In the genomic region with DNA sequence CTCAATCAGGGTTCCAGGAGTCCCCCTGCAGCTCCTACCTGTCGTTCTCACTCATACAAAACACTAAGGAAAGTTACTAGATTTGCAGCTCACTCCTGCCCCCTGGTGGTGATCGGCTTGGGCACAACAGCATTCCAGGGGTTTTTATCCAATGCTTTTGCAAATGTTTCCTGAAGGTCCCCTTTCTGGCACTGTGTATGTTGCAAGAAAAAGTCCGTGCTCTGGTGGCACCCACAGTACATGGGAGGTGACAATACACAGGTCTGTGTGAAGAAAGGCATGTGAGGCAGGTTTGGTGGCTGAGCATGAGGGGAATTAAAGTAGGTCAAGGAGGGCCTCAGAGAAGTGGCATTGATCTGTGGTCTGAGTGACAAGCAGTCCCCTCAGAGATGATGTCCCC, we compare ENCODE assay signal across 1 cellular context.
A peak's percentile ranks its signal among the peaks of the same experiment; 100 is the strongest.
TF ChIP-seq lines count a peak whose summit lies in the region.

No MANE protein-coding gene starts in this region.

TF ChIP-seq in H1, 55 proteins besides CTCF, POLR2A, EP300 and RAD21:
- TF ChIP-seq NRF1 (IDR thresholded peaks at IDR 0.05; ENCODE audit: low read depth, low read length) (no peak), POLR2AphosphoS5 (IDR thresholded peaks at IDR 0.05; ENCODE audit: low read depth, low read length) (0 out of 2 replicates have a peak, but pooled peaks have one; percentile 2), TAF1 (IDR thresholded peaks at IDR 0.05; ENCODE audit: low read depth, low read length) (no peak), RNF2 (IDR thresholded peaks at IDR 0.05; ENCODE audit: borderline replicate concordance, low read depth, low read length, missing control alignments, poor library complexity, severe bottlenecking) (no peak), CHD2 (IDR thresholded peaks at IDR 0.05; ENCODE audit: low read length) (no peak), SP1 (IDR thresholded peaks at IDR 0.05; ENCODE audit: low read depth, low read length) (no peak), TEAD4 (IDR thresholded peaks at IDR 0.05; ENCODE audit: low read depth, low read length) (peak; percentile 97), JUND (IDR thresholded peaks at IDR 0.05; ENCODE audit: low read length) (no peak), GABPA (IDR thresholded peaks at IDR 0.05; ENCODE audit: borderline replicate concordance, insufficient read depth, low read length) (peak; percentile 50; the same call in 1 of the 2 replicates), BACH1 (IDR thresholded peaks at IDR 0.05; ENCODE audit: low read length) (no peak), NANOG (IDR thresholded peaks at IDR 0.05; ENCODE audit: insufficient read depth, low read depth, low read length, poor library complexity, severe bottlenecking) (no peak), BRCA1 (IDR thresholded peaks at IDR 0.05; ENCODE audit: low read depth, low read length) (no peak), ASH2L (IDR thresholded peaks at IDR 0.05; ENCODE audit: low read length) (no peak), CHD1 (IDR thresholded peaks at IDR 0.05; ENCODE audit: low read depth, low read length) (no peak), KDM4A (IDR thresholded peaks at IDR 0.05; ENCODE audit: low read depth, low read length, severe bottlenecking) (no peak), TBP (IDR thresholded peaks at IDR 0.05; ENCODE audit: low read depth, low read length) (no peak), HDAC2 (IDR thresholded peaks at IDR 0.05; ENCODE audit: borderline replicate concordance in 1 of 2, low read depth in 2 of 2, low read length in 2 of 2) (no peak), PHF8 (conservative IDR thresholded peaks at IDR 0.05; ENCODE audit: low read depth, low read length) (no peak), ZNF274 (IDR thresholded peaks at IDR 0.05; ENCODE audit: borderline replicate concordance, extremely low read depth, low read length) (no peak), CREB1 (IDR thresholded peaks at IDR 0.05) (no peak), SIN3A (conservative IDR thresholded peaks at IDR 0.05 in 1 of 2, IDR thresholded peaks at IDR 0.05 in 1 of 2; ENCODE audit: low read depth in 1 of 2, low read length in 2 of 2) (0 out of 4 replicates have a peak, but pooled peaks of 1 of the 2 experiments have one; percentile 34), CBX8 (IDR thresholded peaks at IDR 0.05; ENCODE audit: borderline replicate concordance, low read depth, low read length) (no peak), POU5F1 (IDR thresholded peaks at IDR 0.05; ENCODE audit: low read depth, low read length) (no peak), SUZ12 (IDR thresholded peaks at IDR 0.05; ENCODE audit: low read length) (no peak), SAP30 (IDR thresholded peaks at IDR 0.05; ENCODE audit: insufficient read depth, insufficient replicate concordance, low read length) (no peak), RBBP5 (IDR thresholded peaks at IDR 0.05; ENCODE audit: borderline replicate concordance, low read depth, low read length) (no peak), CTBP2 (IDR thresholded peaks at IDR 0.05; ENCODE audit: borderline replicate concordance, insufficient read depth, insufficient read length, low read length) (no peak)
- TF ChIP-seq, protein P1, sequence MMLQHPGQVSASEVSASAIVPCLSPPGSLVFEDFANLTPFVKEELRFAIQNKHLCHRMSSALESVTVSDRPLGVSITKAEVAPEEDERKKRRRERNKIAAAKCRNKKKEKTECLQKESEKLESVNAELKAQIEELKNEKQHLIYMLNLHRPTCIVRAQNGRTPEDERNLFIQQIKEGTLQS (IDR thresholded peaks at IDR 0.05; ENCODE audit: insufficient read depth, low read depth, low read length) = no peak
- TF ChIP-seq, protein P2, sequence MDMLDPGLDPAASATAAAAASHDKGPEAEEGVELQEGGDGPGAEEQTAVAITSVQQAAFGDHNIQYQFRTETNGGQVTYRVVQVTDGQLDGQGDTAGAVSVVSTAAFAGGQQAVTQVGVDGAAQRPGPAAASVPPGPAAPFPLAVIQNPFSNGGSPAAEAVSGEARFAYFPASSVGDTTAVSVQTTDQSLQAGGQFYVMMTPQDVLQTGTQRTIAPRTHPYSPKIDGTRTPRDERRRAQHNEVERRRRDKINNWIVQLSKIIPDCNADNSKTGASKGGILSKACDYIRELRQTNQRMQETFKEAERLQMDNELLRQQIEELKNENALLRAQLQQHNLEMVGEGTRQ (IDR thresholded peaks at IDR 0.05; ENCODE audit: low read length) = no peak
- TF ChIP-seq, protein P3, sequence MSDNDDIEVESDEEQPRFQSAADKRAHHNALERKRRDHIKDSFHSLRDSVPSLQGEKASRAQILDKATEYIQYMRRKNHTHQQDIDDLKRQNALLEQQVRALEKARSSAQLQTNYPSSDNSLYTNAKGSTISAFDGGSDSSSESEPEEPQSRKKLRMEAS (IDR thresholded peaks at IDR 0.05) = no peak
- TF ChIP-seq, protein P4, sequence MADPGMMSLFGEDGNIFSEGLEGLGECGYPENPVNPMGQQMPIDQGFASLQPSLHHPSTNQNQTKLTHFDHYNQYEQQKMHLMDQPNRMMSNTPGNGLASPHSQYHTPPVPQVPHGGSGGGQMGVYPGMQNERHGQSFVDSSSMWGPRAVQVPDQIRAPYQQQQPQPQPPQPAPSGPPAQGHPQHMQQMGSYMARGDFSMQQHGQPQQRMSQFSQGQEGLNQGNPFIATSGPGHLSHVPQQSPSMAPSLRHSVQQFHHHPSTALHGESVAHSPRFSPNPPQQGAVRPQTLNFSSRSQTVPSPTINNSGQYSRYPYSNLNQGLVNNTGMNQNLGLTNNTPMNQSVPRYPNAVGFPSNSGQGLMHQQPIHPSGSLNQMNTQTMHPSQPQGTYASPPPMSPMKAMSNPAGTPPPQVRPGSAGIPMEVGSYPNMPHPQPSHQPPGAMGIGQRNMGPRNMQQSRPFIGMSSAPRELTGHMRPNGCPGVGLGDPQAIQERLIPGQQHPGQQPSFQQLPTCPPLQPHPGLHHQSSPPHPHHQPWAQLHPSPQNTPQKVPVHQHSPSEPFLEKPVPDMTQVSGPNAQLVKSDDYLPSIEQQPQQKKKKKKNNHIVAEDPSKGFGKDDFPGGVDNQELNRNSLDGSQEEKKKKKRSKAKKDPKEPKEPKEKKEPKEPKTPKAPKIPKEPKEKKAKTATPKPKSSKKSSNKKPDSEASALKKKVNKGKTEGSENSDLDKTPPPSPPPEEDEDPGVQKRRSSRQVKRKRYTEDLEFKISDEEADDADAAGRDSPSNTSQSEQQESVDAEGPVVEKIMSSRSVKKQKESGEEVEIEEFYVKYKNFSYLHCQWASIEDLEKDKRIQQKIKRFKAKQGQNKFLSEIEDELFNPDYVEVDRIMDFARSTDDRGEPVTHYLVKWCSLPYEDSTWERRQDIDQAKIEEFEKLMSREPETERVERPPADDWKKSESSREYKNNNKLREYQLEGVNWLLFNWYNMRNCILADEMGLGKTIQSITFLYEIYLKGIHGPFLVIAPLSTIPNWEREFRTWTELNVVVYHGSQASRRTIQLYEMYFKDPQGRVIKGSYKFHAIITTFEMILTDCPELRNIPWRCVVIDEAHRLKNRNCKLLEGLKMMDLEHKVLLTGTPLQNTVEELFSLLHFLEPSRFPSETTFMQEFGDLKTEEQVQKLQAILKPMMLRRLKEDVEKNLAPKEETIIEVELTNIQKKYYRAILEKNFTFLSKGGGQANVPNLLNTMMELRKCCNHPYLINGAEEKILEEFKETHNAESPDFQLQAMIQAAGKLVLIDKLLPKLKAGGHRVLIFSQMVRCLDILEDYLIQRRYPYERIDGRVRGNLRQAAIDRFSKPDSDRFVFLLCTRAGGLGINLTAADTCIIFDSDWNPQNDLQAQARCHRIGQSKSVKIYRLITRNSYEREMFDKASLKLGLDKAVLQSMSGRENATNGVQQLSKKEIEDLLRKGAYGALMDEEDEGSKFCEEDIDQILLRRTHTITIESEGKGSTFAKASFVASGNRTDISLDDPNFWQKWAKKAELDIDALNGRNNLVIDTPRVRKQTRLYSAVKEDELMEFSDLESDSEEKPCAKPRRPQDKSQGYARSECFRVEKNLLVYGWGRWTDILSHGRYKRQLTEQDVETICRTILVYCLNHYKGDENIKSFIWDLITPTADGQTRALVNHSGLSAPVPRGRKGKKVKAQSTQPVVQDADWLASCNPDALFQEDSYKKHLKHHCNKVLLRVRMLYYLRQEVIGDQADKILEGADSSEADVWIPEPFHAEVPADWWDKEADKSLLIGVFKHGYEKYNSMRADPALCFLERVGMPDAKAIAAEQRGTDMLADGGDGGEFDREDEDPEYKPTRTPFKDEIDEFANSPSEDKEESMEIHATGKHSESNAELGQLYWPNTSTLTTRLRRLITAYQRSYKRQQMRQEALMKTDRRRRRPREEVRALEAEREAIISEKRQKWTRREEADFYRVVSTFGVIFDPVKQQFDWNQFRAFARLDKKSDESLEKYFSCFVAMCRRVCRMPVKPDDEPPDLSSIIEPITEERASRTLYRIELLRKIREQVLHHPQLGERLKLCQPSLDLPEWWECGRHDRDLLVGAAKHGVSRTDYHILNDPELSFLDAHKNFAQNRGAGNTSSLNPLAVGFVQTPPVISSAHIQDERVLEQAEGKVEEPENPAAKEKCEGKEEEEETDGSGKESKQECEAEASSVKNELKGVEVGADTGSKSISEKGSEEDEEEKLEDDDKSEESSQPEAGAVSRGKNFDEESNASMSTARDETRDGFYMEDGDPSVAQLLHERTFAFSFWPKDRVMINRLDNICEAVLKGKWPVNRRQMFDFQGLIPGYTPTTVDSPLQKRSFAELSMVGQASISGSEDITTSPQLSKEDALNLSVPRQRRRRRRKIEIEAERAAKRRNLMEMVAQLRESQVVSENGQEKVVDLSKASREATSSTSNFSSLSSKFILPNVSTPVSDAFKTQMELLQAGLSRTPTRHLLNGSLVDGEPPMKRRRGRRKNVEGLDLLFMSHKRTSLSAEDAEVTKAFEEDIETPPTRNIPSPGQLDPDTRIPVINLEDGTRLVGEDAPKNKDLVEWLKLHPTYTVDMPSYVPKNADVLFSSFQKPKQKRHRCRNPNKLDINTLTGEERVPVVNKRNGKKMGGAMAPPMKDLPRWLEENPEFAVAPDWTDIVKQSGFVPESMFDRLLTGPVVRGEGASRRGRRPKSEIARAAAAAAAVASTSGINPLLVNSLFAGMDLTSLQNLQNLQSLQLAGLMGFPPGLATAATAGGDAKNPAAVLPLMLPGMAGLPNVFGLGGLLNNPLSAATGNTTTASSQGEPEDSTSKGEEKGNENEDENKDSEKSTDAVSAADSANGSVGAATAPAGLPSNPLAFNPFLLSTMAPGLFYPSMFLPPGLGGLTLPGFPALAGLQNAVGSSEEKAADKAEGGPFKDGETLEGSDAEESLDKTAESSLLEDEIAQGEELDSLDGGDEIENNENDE (IDR thresholded peaks at IDR 0.05; ENCODE audit: insufficient replicate concordance, low read length) = no peak
